In the genomic region with DNA sequence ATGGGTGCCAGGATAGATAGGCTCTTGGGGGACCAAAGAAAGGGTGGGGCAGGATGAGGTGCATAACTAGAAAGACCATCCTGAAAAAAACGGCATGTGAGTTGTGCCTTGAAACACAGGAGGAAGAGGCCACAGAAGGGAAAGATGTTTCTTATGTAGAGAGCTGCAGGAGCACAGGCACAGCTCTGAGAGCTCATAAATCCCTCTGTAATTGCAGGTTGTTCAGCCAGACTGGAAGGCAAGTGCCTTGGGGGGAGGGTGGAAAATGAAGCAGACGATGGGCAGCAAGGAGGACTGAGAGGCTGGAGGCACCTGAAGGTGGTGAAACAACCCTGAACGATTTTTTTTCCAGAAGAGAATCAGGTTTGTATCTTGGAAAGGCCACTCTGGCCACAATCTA, we compare ENCODE assay signal across 13 cellular contexts.
"Had no signal": no experiment of that assay in that cellular context is flagged by ENCODE, and none has a peak within 500 bp of the region (broad histone marks: within the 10 kb centered on the region; RNA-seq: fewer than 3 reads in every experiment).

No MANE protein-coding gene starts in this region.

- ATAC-seq: activated CD8-positive, alpha-beta T cell treated with anti-CD3 and anti-CD28 coated beads, Interleukin-2, amount 10 ng/mL, durations not matched to agents 7 days and 5 days; left colon; mucosa of descending colon; naive thymus-derived CD8-positive, alpha-beta T cell; right cardiac atrium; stimulated activated effector memory CD8-positive, alpha-beta T cell treated with anti-CD3 and anti-CD28 coated beads, Interleukin-12 subunit alpha, Interleukin-12 subunit beta, amount 100 ng/mL, for 72 hours had no signal

- H3K9me3 Mint-ChIP-seq: stimulated activated effector memory CD8-positive, alpha-beta T cell treated with anti-CD3 and anti-CD28 coated beads, Interleukin-12 subunit alpha, Interleukin-12 subunit beta, amount 100 ng/mL, for 72 hours had no signal

- DNase-seq: activated CD4-positive, alpha-beta T cell treated with anti-CD3 and anti-CD28 coated beads for 48 hours; activated CD8-positive, alpha-beta memory T cell treated with anti-CD3 and anti-CD28 coated beads, Interleukin-2, amount 50 U/mL, for 48 hours; activated CD8-positive, alpha-beta T cell treated with anti-CD3 and anti-CD28 coated beads, Interleukin-2, amount 10 ng/mL, durations not matched to agents 7 days and 5 days; activated naive CD8-positive, alpha-beta T cell treated with anti-CD3 and anti-CD28 coated beads, Interleukin-2, amount 10 ng/mL, durations not matched to agents 7 days and 5 days; aorta; left colon; mucosa of descending colon; naive thymus-derived CD8-positive, alpha-beta T cell; occipital lobe; right cardiac atrium; small intestine had no signal

- H3K4me3 Mint-ChIP-seq: activated CD8-positive, alpha-beta T cell treated with anti-CD3 and anti-CD28 coated beads, Interleukin-2, amount 10 ng/mL, durations not matched to agents 7 days and 5 days; activated naive CD8-positive, alpha-beta T cell treated with anti-CD3 and anti-CD28 coated beads, Interleukin-2, amount 10 ng/mL, durations not matched to agents 7 days and 5 days; naive thymus-derived CD8-positive, alpha-beta T cell; stimulated activated effector memory CD8-positive, alpha-beta T cell treated with anti-CD3 and anti-CD28 coated beads, Interleukin-12 subunit alpha, Interleukin-12 subunit beta, amount 100 ng/mL, for 72 hours had no signal

- H3K4me1 Mint-ChIP-seq: activated naive CD8-positive, alpha-beta T cell treated with anti-CD3 and anti-CD28 coated beads, Interleukin-2, amount 10 ng/mL, durations not matched to agents 7 days and 5 days; stimulated activated effector memory CD8-positive, alpha-beta T cell treated with anti-CD3 and anti-CD28 coated beads, Interleukin-12 subunit alpha, Interleukin-12 subunit beta, amount 100 ng/mL, for 72 hours had no signal

- H3K27ac Mint-ChIP-seq: activated CD8-positive, alpha-beta T cell treated with anti-CD3 and anti-CD28 coated beads, Interleukin-2, amount 10 ng/mL, durations not matched to agents 7 days and 5 days; activated naive CD8-positive, alpha-beta T cell treated with anti-CD3 and anti-CD28 coated beads, Interleukin-2, amount 10 ng/mL, durations not matched to agents 7 days and 5 days; naive thymus-derived CD8-positive, alpha-beta T cell; progenitor cell of endocrine pancreas; stimulated activated effector memory CD8-positive, alpha-beta T cell treated with anti-CD3 and anti-CD28 coated beads, Interleukin-12 subunit alpha, Interleukin-12 subunit beta, amount 100 ng/mL, for 72 hours had no signal

- H3K36me3 Mint-ChIP-seq: activated naive CD8-positive, alpha-beta T cell treated with anti-CD3 and anti-CD28 coated beads, Interleukin-2, amount 10 ng/mL, durations not matched to agents 7 days and 5 days; stimulated activated effector memory CD8-positive, alpha-beta T cell treated with anti-CD3 and anti-CD28 coated beads, Interleukin-12 subunit alpha, Interleukin-12 subunit beta, amount 100 ng/mL, for 72 hours had no signal
